27 cellular contexts compared by ENCODE assay signal in genomic region chr19:50310759-50311465, GRCh38. TPM values are rescaled to one million over a fixed set of nuclear protein-coding genes. Genes with fewer than 3 reads are reported as not detected.
"Had no signal": no experiment of that assay in that cellular context is flagged by ENCODE, and none has a peak within 500 bp of the region (broad histone marks: within the 10 kb centered on the region; RNA-seq: fewer than 3 reads in every experiment).

No MANE protein-coding gene starts in this region.

- H3K27ac Mint-ChIP-seq: activated CD8-positive, alpha-beta memory T cell treated with anti-CD3 and anti-CD28 coated beads, Interleukin-2, amount 10 ng/mL, durations not matched to agents 7 days and 5 days; activated CD8-positive, alpha-beta T cell treated with anti-CD3 and anti-CD28 coated beads for 36 hours; activated naive CD4-positive, alpha-beta T cell treated with anti-CD3 and anti-CD28 coated beads, Interleukin-2, amount 50 U/mL, for 24 hours; dendritic cell treated with granulocyte-macrophage colony-stimulating factor and Interleukin-4, amounts not matched to agents 40 ng/mL and 50 ng/mL, for 4 days; memory B cell; nephron; T-helper 1 cell treated with Interleukin-12 subunit alpha and Interleukin-12 subunit beta and Interleukin-4 antibody, amounts not matched to agents 30 μg/mL and 1 μg/mL, for 36 hours had no signal

- H3K27ac ChIP-seq: body of pancreas, heart left ventricle, sigmoid colon, thyroid gland had no signal

- H3K4me3 ChIP-seq: body of pancreas, heart left ventricle, sigmoid colon, smooth muscle cell, thyroid gland had no signal

- H3K9me3 ChIP-seq: body of pancreas, thyroid gland had no signal

- H3K36me3 ChIP-seq: sigmoid colon had no signal

- H3K36me3 Mint-ChIP-seq: activated CD8-positive, alpha-beta memory T cell treated with anti-CD3 and anti-CD28 coated beads, Interleukin-2, amount 10 ng/mL, durations not matched to agents 7 days and 5 days; activated naive CD4-positive, alpha-beta T cell treated with anti-CD3 and anti-CD28 coated beads, Interleukin-2, amount 50 U/mL, for 24 hours had no signal

- H3K4me3 Mint-ChIP-seq: activated CD8-positive, alpha-beta memory T cell treated with anti-CD3 and anti-CD28 coated beads, Interleukin-2, amount 10 ng/mL, durations not matched to agents 7 days and 5 days; activated CD8-positive, alpha-beta T cell treated with anti-CD3 and anti-CD28 coated beads for 36 hours; activated naive CD4-positive, alpha-beta T cell treated with anti-CD3 and anti-CD28 coated beads, Interleukin-2, amount 50 U/mL, for 24 hours; dendritic cell treated with granulocyte-macrophage colony-stimulating factor and Interleukin-4, amounts not matched to agents 40 ng/mL and 50 ng/mL, for 4 days; memory B cell; T-helper 1 cell treated with Interleukin-12 subunit alpha and Interleukin-12 subunit beta and Interleukin-4 antibody, amounts not matched to agents 30 μg/mL and 1 μg/mL, for 36 hours had no signal

- ATAC-seq: activated CD8-positive, alpha-beta memory T cell treated with anti-CD3 and anti-CD28 coated beads, Interleukin-2, amount 10 ng/mL, durations not matched to agents 7 days and 5 days; activated CD8-positive, alpha-beta T cell treated with anti-CD3 and anti-CD28 coated beads for 36 hours; body of pancreas; heart left ventricle; left cardiac atrium; stimulated activated naive CD8-positive, alpha-beta T cell treated with anti-CD3 and anti-CD28 coated beads, Interleukin-15, Interleukin-2, amounts not matched to agents 100 U/mL and 50 U/mL, for 24 hours had no signal

- H3K4me1 ChIP-seq: sigmoid colon had no signal

- DNase-seq: activated CD4-positive, alpha-beta T cell treated with anti-CD3 and anti-CD28 coated beads for 48 hours; activated CD4-positive, CD25-positive, alpha-beta regulatory T cell; activated CD8-positive, alpha-beta memory T cell treated with anti-CD3 and anti-CD28 coated beads, Interleukin-2, amount 10 ng/mL, durations not matched to agents 7 days and 5 days; activated CD8-positive, alpha-beta T cell treated with anti-CD3 and anti-CD28 coated beads for 36 hours; activated gamma-delta T cell treated with Interleukin-2 at 50 U/mL for 16 hours; activated T-cell treated with anti-CD3 and anti-CD28 coated beads for 4 hours; anterior cingulate cortex; body of pancreas; effector CD4-positive, alpha-beta T cell; heart left ventricle; islet precursor cell; left cardiac atrium; occipital lobe; sigmoid colon; stimulated activated CD4-positive, alpha-beta T cell treated with anti-CD3 and anti-CD28 coated beads, Interleukin-4, amount 100 ng/mL, for 24 hours; stimulated activated naive CD8-positive, alpha-beta T cell treated with anti-CD3 and anti-CD28 coated beads, Interleukin-15, Interleukin-2, amounts not matched to agents 100 U/mL and 50 U/mL, for 24 hours; substantia nigra; T1000; thyroid gland had no signal

- H3K27me3 ChIP-seq: thyroid gland had no signal

- H3K9me3 Mint-ChIP-seq: activated CD8-positive, alpha-beta T cell treated with anti-CD3 and anti-CD28 coated beads for 36 hours; activated naive CD4-positive, alpha-beta T cell treated with anti-CD3 and anti-CD28 coated beads, Interleukin-2, amount 50 U/mL, for 24 hours; dendritic cell treated with granulocyte-macrophage colony-stimulating factor and Interleukin-4, amounts not matched to agents 40 ng/mL and 50 ng/mL, for 4 days; nephron; T-helper 1 cell treated with Interleukin-12 subunit alpha and Interleukin-12 subunit beta and Interleukin-4 antibody, amounts not matched to agents 30 μg/mL and 1 μg/mL, for 36 hours had no signal

RNA-seq across cellular contexts. Expression of gene KCNC3, which starts 18.3 kb away (rescaled TPM):
- total RNA-seq: fibroblast of villous mesenchyme, myocyte had no signal
